ENCODE assay signal across 9 cellular contexts in genomic region chr17:33667052-33667509, GRCh38.
DNase-seq lines count a peak whose midpoint lies in the region; ATAC-seq lines count a peak whose summit lies in the region.
"Had no signal": no experiment of that assay in that cellular context is flagged by ENCODE, and none has a peak within 500 bp of the region (broad histone marks: within the 10 kb centered on the region; RNA-seq: fewer than 3 reads in every experiment).

No MANE protein-coding gene starts in this region.

- H3K79me1 ChIP-seq in trophoblast cell (ENCODE audit: low read length), result no peaks in the 10 kb centered on the region

- no peak overlapping the region for H4K8ac ChIP-seq in trophoblast cell (ENCODE audit: low read depth, low read length)

- H3K4me2 ChIP-seq in trophoblast cell (ENCODE audit: low read length), result no peak overlapping the region

- H3K27me3 Mint-ChIP-seq in activated CD4-positive, alpha-beta T cell treated with anti-CD3 and anti-CD28 coated beads, Interleukin-2, amount 10 ng/mL, durations not matched to agents 24 days and 14 days, result peaks cover 22% of the 10 kb centered on the region

- H3K4me1 ChIP-seq in trophoblast cell (ENCODE audit: control insufficient read depth in 1 of 2, insufficient read depth in 2 of 2, low read length in 2 of 2), result no peaks in the 10 kb centered on the region

- H3K36me3 Mint-ChIP-seq in activated CD4-positive, alpha-beta T cell treated with anti-CD3 and anti-CD28 coated beads, Interleukin-2, amount 10 ng/mL, durations not matched to agents 24 days and 14 days (ENCODE audit: low read depth), result no peaks in the 10 kb centered on the region

- H3K9ac ChIP-seq in trophoblast cell (ENCODE audit: low read length), result no peak overlapping the region

- no peaks in the 10 kb centered on the region for H3K9me3 ChIP-seq in trophoblast cell (ENCODE audit: insufficient read depth, low read depth, low read length)
- H3K9me3 ChIP-seq: thoracic aorta had no signal

- H2AK5ac ChIP-seq in trophoblast cell (ENCODE audit: low read length), result no peak overlapping the region

- no peak overlapping the region for H3K4ac ChIP-seq in trophoblast cell (ENCODE audit: low read depth, low read length)

- peak overlapping the region; percentile 31 for H3K4me3 Mint-ChIP-seq in activated CD4-positive, alpha-beta T cell treated with anti-CD3 and anti-CD28 coated beads, Interleukin-2, amount 10 ng/mL, durations not matched to agents 24 days and 14 days

- H2BK5ac ChIP-seq in trophoblast cell (ENCODE audit: low read depth, low read length, poor library complexity), result no peak overlapping the region

- no peak overlapping the region for H3K27ac ChIP-seq in trophoblast cell (ENCODE audit: low read depth, low read length)
- H3K27ac ChIP-seq: thoracic aorta had no signal

- no peaks in the 10 kb centered on the region for H3K27me3 ChIP-seq in trophoblast cell (ENCODE audit: insufficient read depth, low read length)

- ATAC-seq in GM18498 (IDR thresholded peaks at IDR 0.05; ENCODE audit: unreplicated experiment) (peak; percentile 52), HG02759 (IDR thresholded peaks at IDR 0.05; ENCODE audit: unreplicated experiment) (peak; percentile 77)

- H3K14ac ChIP-seq in trophoblast cell (ENCODE audit: low read length), result no peak overlapping the region

- H3K4me1 Mint-ChIP-seq in activated CD4-positive, alpha-beta T cell treated with anti-CD3 and anti-CD28 coated beads, Interleukin-2, amount 10 ng/mL, durations not matched to agents 24 days and 14 days, result peaks cover 7% of the 10 kb centered on the region

- no peaks in the 10 kb centered on the region for H3K79me2 ChIP-seq in trophoblast cell (ENCODE audit: control insufficient read depth, insufficient read depth, low read length, poor library complexity)

- H3K9me3 Mint-ChIP-seq in activated CD4-positive, alpha-beta T cell treated with anti-CD3 and anti-CD28 coated beads, Interleukin-2, amount 10 ng/mL, durations not matched to agents 24 days and 14 days, result no peaks in the 10 kb centered on the region

- no peak overlapping the region for H3K23ac ChIP-seq in trophoblast cell (ENCODE audit: low read length)

- no peak overlapping the region for H3K4me3 ChIP-seq in trophoblast cell (ENCODE audit: low read depth, low read length)
- H3K4me3 ChIP-seq: thoracic aorta had no signal

- WGBS in trophoblast cell (ENCODE audit: extremely low coverage, insufficient coverage, insufficient read length), result no CpG with 5 or more reads among the region's 12 CpGs

- H4K91ac ChIP-seq in trophoblast cell (ENCODE audit: low read depth, low read length), result no peak overlapping the region

- peak overlapping the region; percentile 68 for H3K27ac Mint-ChIP-seq in activated CD4-positive, alpha-beta T cell treated with anti-CD3 and anti-CD28 coated beads, Interleukin-2, amount 10 ng/mL, durations not matched to agents 24 days and 14 days

- H2BK12ac ChIP-seq in trophoblast cell (ENCODE audit: low read length), result no peak overlapping the region

- no peak overlapping the region for H2BK120ac ChIP-seq in trophoblast cell (ENCODE audit: insufficient read depth, low read length, poor library complexity)

- intact Hi-C loops in activated CD4-positive, alpha-beta T cell treated with anti-CD3 and anti-CD28 coated beads, Interleukin-2, amount 10 ng/mL, durations not matched to agents 24 days and 14 days (cut with micrococcal nuclease), result no loop called here

- no peaks in the 10 kb centered on the region for H3K36me3 ChIP-seq in trophoblast cell (ENCODE audit: control insufficient read depth in 1 of 2, insufficient read depth in 2 of 2, low read length in 2 of 2)
- H3K36me3 ChIP-seq: thoracic aorta had no signal

- H4K12ac ChIP-seq in trophoblast cell (ENCODE audit: low read depth, low read length), result no peak overlapping the region

- H2AFZ ChIP-seq in trophoblast cell (ENCODE audit: insufficient read depth, low read length, poor library complexity), result no peak overlapping the region

- peak; percentile 70 for DNase-seq in activated CD4-positive, alpha-beta T cell treated with anti-CD3 and anti-CD28 coated beads, Interleukin-2, amount 10 ng/mL, durations not matched to agents 24 days and 14 days
- DNase-seq in trophoblast cell, result peak; percentile 8 to 41
- DNase-seq in NCI-H1436 treated with DMSO at 0.1 percent for 48 hours (lab: John Stamatoyannopoulos, UW), result no peak
- no peak for DNase-seq in SIG-M5 (lab: John Stamatoyannopoulos, UW)
- DNase-seq in NCI-H510A (lab: John Stamatoyannopoulos, UW), result no peak
- DNase-seq in amniotic stem cell (lab: John Stamatoyannopoulos, UW), result no peak

- H3K18ac ChIP-seq in trophoblast cell (ENCODE audit: low read length), result no peak overlapping the region

Comparison
In these comparisons a context has a peak if more than half of its experiments do, and no peak if none do; other contexts are left out.
1. DNase-seq: peak in activated CD4-positive, alpha-beta T cell treated with anti-CD3 and anti-CD28 coated beads, Interleukin-2, amount 10 ng/mL, durations not matched to agents 24 days and 14 days (single experiment) and trophoblast cell (2 of 2); none in NCI-H1436 treated with DMSO at 0.1 percent for 48 hours (single experiment), SIG-M5 (single experiment), NCI-H510A (single experiment) and amniotic stem cell (single experiment).